ENCODE assay signal across 8 cellular contexts in the genomic region with DNA sequence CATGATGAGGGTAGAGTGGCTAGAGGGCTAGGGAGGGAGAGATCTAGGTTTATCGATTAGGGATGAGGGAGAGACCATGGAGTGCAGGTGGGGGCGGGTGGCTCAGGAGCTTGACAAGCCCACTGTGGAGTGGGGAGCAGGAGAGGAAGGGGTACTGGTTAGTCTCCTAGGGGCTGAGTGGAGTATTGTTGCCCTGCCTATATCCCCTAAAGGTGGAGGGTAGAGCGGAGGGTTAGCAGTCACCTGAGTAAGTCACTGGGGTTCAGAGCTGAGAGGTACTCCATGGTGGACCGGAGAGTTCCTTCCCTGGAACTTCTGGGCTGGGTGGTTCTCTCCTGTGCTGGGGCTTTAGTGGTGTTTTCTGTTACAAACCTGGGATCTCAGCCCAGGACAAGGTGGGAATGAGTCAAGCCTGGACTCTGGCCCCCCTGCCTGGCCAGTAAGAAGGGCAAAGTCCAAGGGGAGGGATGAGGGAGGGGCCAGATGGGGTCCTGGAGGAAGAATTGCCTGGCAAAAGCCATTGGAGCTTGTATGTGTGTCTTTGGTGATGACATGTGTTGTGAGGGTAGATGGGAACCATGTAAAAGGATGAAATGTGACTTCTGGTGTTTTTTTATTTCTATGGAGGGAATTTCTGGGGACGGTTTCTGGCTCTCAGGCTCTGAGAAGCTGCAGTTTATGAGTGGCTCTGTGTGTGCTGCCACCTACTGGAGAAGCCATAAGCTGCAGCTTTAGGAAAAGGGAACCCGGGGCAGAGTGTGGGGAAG. TPM values are rescaled to one million over a fixed set of nuclear protein-coding genes. Genes with fewer than 3 reads are reported as not detected.
DNase-seq lines count a peak whose midpoint lies in the region; ATAC-seq and TF ChIP-seq lines count a peak whose summit lies in the region.

Gene CIDEB (minus strand): TSS at position 403 of the 767 bp plus-strand sequence. CDS start 119 bp downstream, at position 284.

- H3K4me3 Mint-ChIP-seq in Calu3 (ENCODE audit: low read depth, unreplicated experiment) = peak within 1 kb of the TSS; percentile 35
- H3K4me3 Mint-ChIP-seq in naive thymus-derived CD8-positive, alpha-beta T cell = peak within 1 kb of the TSS in 5 of 10 donors; percentile 1 to 42 (median 9)

- H2AFZ ChIP-seq in OCI-LY3 (ENCODE audit: low read depth, low read length) = no peak within 1 kb of the TSS

- H3K9me3 Mint-ChIP-seq in Calu3 (ENCODE audit: low read depth, unreplicated experiment) = no peaks in the 10 kb centered on the region
- H3K9me3 Mint-ChIP-seq in naive thymus-derived CD8-positive, alpha-beta T cell = no peaks in the 10 kb centered on the region

- CTCF ChIA-PET in Calu3 (lab: Charles Lee) = interaction anchor here (0.5 to 2.2 kb wide), 13 partner anchors 8 to 123 kb away, joined by 3 to 18 read pairs (median 5); partner anchors contain the start of genes DHRS1, KHNYN, MDP1 and NOP9

- H3K4me1 Mint-ChIP-seq in Calu3 (ENCODE audit: low read depth, unreplicated experiment) = peaks cover 21% of the 10 kb centered on the region
- H3K4me1 Mint-ChIP-seq in naive thymus-derived CD8-positive, alpha-beta T cell = peaks cover 27 to 53% (median 47%) of the 10 kb centered on the region in 4 donors

- no peak within 1 kb of the TSS for H3K9ac ChIP-seq in OCI-LY3 (ENCODE audit: low read length)

- H3K9me3 ChIP-seq in OCI-LY3 (ENCODE audit: insufficient read depth, low read length) (no peaks in the 10 kb centered on the region), uterus (no peaks in the 10 kb centered on the region)

- H3K4me2 ChIP-seq in OCI-LY3 (ENCODE audit: low read length) = no peak within 1 kb of the TSS

- H4K20me1 ChIP-seq in OCI-LY3 (ENCODE audit: insufficient read depth, low read length) = no peaks in the 10 kb centered on the region

- TF ChIP-seq POLR2A in erythroblast (IDR thresholded peaks at IDR 0.05; ENCODE audit: low read length) = no peak
- TF ChIP-seq POLR2A in uterus (IDR thresholded peaks at IDR 0.05) = no peak

- H3K27ac Mint-ChIP-seq in Calu3 (ENCODE audit: unreplicated experiment) = peak within 1 kb of the TSS; percentile 63
- H3K27ac Mint-ChIP-seq in naive thymus-derived CD8-positive, alpha-beta T cell = peak within 1 kb of the TSS in 9 of 10 donors; percentile 35 to 88 (median 64)

- DNase-seq in Calu3 (peak; percentile 65), erythroblast (lab: John Stamatoyannopoulos, UW) (peak; percentile 60 to 77), uterus (peak in 1 of 2 donors; percentile 52)
- peak; percentile 72 to 74 for DNase-seq in activated T-cell treated with anti-CD3 and anti-CD28 coated beads, Interleukin-2, amount 50 U/mL, for 48 hours
- DNase-seq in naive thymus-derived CD8-positive, alpha-beta T cell = peak; percentile 35 to 75 (median 58)

- peaks cover 44% of the 10 kb centered on the region for H3K36me3 Mint-ChIP-seq in Calu3 (ENCODE audit: insufficient read depth, unreplicated experiment)
- H3K36me3 Mint-ChIP-seq in naive thymus-derived CD8-positive, alpha-beta T cell = peaks cover 0 to 54% (median 25%) of the 10 kb centered on the region in 3 donors

- BruUV-seq in Calu3 (replicated peaks; lab: Mats Ljungman, UMichigan) = no TSS peak

- H3K4me3 ChIP-seq in OCI-LY3 (ENCODE audit: low read length) = no peak within 1 kb of the TSS
- H3K4me3 ChIP-seq in uterus = no peak within 1 kb of the TSS

- peaks cover 4% of the 10 kb centered on the region for H3K4me1 ChIP-seq in OCI-LY3 (ENCODE audit: low read length)
- peaks cover 5 to 11% of the 10 kb centered on the region in 2 donors for H3K4me1 ChIP-seq in uterus

- peaks cover 38% of the 10 kb centered on the region for H3K36me3 ChIP-seq in OCI-LY3 (replicated peaks; ENCODE audit: low read depth, low read length)
- no peaks in the 10 kb centered on the region for H3K36me3 ChIP-seq in uterus

- no peaks in the 10 kb centered on the region for H3K27me3 Mint-ChIP-seq in Calu3 (ENCODE audit: unreplicated experiment)
- H3K27me3 Mint-ChIP-seq in naive thymus-derived CD8-positive, alpha-beta T cell = no peaks in the 10 kb centered on the region

- TF ChIP-seq CTCF in Calu3 (IDR thresholded peaks at IDR 0.05; ENCODE audit: unreplicated experiment) (peak; percentile 86), OCI-LY3 (IDR thresholded peaks at IDR 0.05; ENCODE audit: low read depth, low read length) (peak; percentile 94), uterus (IDR thresholded peaks at IDR 0.05) (peak; percentile 67 to 85 (median 72))

- intact Hi-C loops in Calu3 (cut with micrococcal nuclease; ENCODE audit: unreplicated experiment) (no loop called here), uterus (cut with DNase I; ENCODE audit: low total_unique reads) (no loop called here)

- POLR2A ChIA-PET in naive thymus-derived CD8-positive, alpha-beta T cell (lab: Charles Lee) = interaction anchor here (0.5 to 8.2 kb wide), 9 partner anchors 7 to 1720 kb away, joined by 3 to 67 read pairs (median 3); partner anchors contain the start of genes DHRS1, NOP9, TINF2 and TM9SF1

- H3K27ac ChIP-seq in OCI-LY3 (ENCODE audit: low read length) (peak within 1 kb of the TSS; percentile 17; the same call in 1 of the 2 replicates), uterus (no peak within 1 kb of the TSS)

- no peaks in the 10 kb centered on the region for H3K27me3 ChIP-seq in OCI-LY3 (ENCODE audit: low read depth, low read length)
- no peaks in the 10 kb centered on the region for H3K27me3 ChIP-seq in uterus

- ATAC-seq in HG02642 (IDR thresholded peaks at IDR 0.05; ENCODE audit: poor library complexity, unreplicated experiment) (peak; percentile 24), HG02759 (IDR thresholded peaks at IDR 0.05; ENCODE audit: unreplicated experiment) (no peak)
- no peak for ATAC-seq in naive thymus-derived CD8-positive, alpha-beta T cell

- no peaks in the 10 kb centered on the region for H3K79me2 ChIP-seq in OCI-LY3 (ENCODE audit: low read length)

RNA-seq across cellular contexts. Expression of gene CIDEB, which starts in this region (rescaled TPM):
- total RNA-seq in Calu3 (2022) (0.17 TPM in 1 of 2 replicates, not detected in the other), uterus (10 to 100 TPM in 2 of 4 donors, 1 to 10 TPM in 2; 1.3 to 25.5 (median 14.1) TPM)
- 10 to 100 TPM; 12.2 to 15.5 TPM for total RNA-seq in naive thymus-derived CD8-positive, alpha-beta T cell
- 10 to 100 TPM in 2 of 3 donors, 1 to 10 TPM in 1; 8.6 to 16.1 (median 13.2) TPM for polyA plus RNA-seq in naive thymus-derived CD8-positive, alpha-beta T cell

Comparison
In these comparisons a context has a peak if more than half of its experiments do, and no peak if none do; other contexts are left out.
1. Peak in DNase-seq in Calu3; RNA of the gene not detected or under 1 TPM.